1 cellular context compared by ENCODE assay signal in the genomic region with DNA sequence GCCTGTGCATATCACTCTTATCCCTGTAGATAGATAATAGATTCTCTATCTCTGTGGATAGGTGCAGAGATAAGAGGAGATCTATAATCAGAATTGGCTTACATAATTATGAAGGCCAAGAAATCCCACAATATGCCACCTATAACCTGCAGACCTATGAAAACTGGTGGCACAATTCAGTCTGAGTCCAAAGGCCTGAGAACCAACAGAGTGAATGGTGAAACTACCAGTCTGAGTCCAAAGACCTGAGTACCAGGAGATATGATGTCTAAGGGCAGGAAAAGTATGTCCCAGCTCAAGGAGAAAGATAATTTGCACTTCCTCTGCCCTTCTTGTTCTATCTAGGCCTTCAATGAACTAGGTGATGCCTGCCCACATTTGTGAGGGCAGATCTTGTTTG. TPM values are rescaled to one million over a fixed set of nuclear protein-coding genes. Genes with fewer than 3 reads are reported as not detected.
"Had no signal": no experiment of that assay in that cellular context is flagged by ENCODE, and none has a peak within 500 bp of the region (broad histone marks: within the 10 kb centered on the region; RNA-seq: fewer than 3 reads in every experiment).

No MANE protein-coding gene starts in this region.

RNA-seq across cellular contexts. Expression of a gene that starts 54.6 kb away (rescaled TPM):
- total RNA-seq: NCI-H460 had no signal
